19 cellular contexts compared by ENCODE assay signal in genomic region chr9:132802121-132802795, GRCh38.
"Had no signal": no experiment of that assay in that cellular context is flagged by ENCODE, and none has a peak within 500 bp of the region (broad histone marks: within the 10 kb centered on the region; RNA-seq: fewer than 3 reads in every experiment).

No MANE protein-coding gene starts in this region.

- H3K4me1 ChIP-seq: pancreas had no signal

- H3K36me3 ChIP-seq: esophagus squamous epithelium, pancreas, thoracic aorta, upper lobe of right lung had no signal

- H3K27ac ChIP-seq: esophagus squamous epithelium, hepatocyte, pancreas, thoracic aorta, upper lobe of right lung, VCaP had no signal

- H3K9me3 ChIP-seq: esophagus squamous epithelium, pancreas, thoracic aorta, upper lobe of right lung had no signal

- DNase-seq: activated CD4-positive, alpha-beta T cell treated with anti-CD3 and anti-CD28 coated beads, Interleukin-2, amount 50 U/mL, for 48 hours; activated gamma-delta T cell; activated T-cell treated with anti-CD3 and anti-CD28 coated beads, Interleukin-2, amount 50 U/mL, for 48 hours; amniotic stem cell; caudate nucleus; esophagus squamous epithelium; nephron progenitor cell; pancreas; stimulated activated CD4-positive, alpha-beta T cell treated with anti-CD3 and anti-CD28 coated beads, Interleukin-12 subunit alpha, Interleukin-12 subunit beta, amount 100 ng/mL, for 4 hours; stimulated activated CD4-positive, alpha-beta T cell treated with anti-CD3 and anti-CD28 coated beads, Interleukin-2, amount 100 ng/mL, for 24 hours; T-helper 1 cell; T1000; upper lobe of right lung had no signal

- FAIRE-seq: colon, pancreas had no signal

- H3K4me3 ChIP-seq: esophagus squamous epithelium, hepatocyte, pancreas, thoracic aorta, upper lobe of right lung had no signal

- ATAC-seq: activated naive CD4-positive, alpha-beta T cell treated with anti-CD3 and anti-CD28 coated beads, Interleukin-2, amount 50 U/mL, for 72 hours; pancreas; stimulated activated effector memory CD8-positive, alpha-beta T cell treated with anti-CD3 and anti-CD28 coated beads, Interleukin-12 subunit alpha, Interleukin-12 subunit beta, amount 100 ng/mL, for 72 hours; upper lobe of right lung had no signal
